22 cellular contexts compared by ENCODE assay signal in the genomic region with DNA sequence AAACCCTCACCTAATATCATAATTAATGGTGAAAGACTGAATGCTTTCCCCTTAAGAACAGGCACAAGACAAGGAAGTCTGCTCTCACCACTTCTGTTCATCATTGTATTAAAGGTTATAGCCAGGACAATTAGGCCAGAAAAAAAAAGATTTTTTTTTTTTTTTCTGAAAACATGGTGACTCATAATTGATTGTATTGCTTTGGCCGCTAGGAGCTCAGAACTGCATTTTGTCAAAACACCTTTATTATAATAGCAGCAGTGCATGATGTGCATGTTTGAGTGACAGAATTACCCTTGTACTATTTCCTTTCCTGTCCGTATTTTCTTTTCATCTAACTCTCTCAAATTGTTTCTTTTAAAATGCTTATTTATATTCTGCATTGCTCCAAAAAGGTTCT.
DNase-seq lines count a peak whose midpoint lies in the region; ATAC-seq and TF ChIP-seq lines count a peak whose summit lies in the region.
"Had no signal": no experiment of that assay in that cellular context is flagged by ENCODE, and none has a peak within 500 bp of the region (broad histone marks: within the 10 kb centered on the region; RNA-seq: fewer than 3 reads in every experiment).

No MANE protein-coding gene starts in this region.

- peaks cover 20% of the 10 kb centered on the region for H3K36me3 ChIP-seq in H7 (replicated peaks; ENCODE audit: control insufficient read depth, insufficient read depth, low read length)

- no peaks in the 10 kb centered on the region for H3K27me3 ChIP-seq in H7 (ENCODE audit: control insufficient read depth, insufficient read depth, low read length)

- no peaks in the 10 kb centered on the region for H3K9me3 Mint-ChIP-seq in activated T-cell treated with anti-CD3 and anti-CD28 coated beads, Interleukin-2, amount 50 U/mL, for 72 hours
- H3K9me3 Mint-ChIP-seq in activated T-cell treated with anti-CD3 and anti-CD28 coated beads, Interleukin-2, amount 50 U/mL, for 4 hours: no peaks in the 10 kb centered on the region
- no peaks in the 10 kb centered on the region for H3K9me3 Mint-ChIP-seq in effector memory CD8-positive, alpha-beta T cell
- no peaks in the 10 kb centered on the region for H3K9me3 Mint-ChIP-seq in type B pancreatic cell

- DNase-seq in activated T-cell treated with anti-CD3 and anti-CD28 coated beads, Interleukin-2, amount 50 U/mL, for 72 hours: no peak
- no peak for DNase-seq in activated T-cell treated with anti-CD3 and anti-CD28 coated beads, Interleukin-2, amount 50 U/mL, for 4 hours
- no peak for DNase-seq in T-helper 17 cell
- no peak for DNase-seq in effector memory CD8-positive, alpha-beta T cell
- peak; percentile 6 for DNase-seq in renal cortical epithelial cell (ENCODE audit: low read depth)
- DNase-seq in H7: no peak
- DNase-seq in type B pancreatic cell (ENCODE audit: extremely low spot score, unreplicated experiment): no peak
- DNase-seq: activated CD4-positive, alpha-beta T cell treated with anti-CD3 and anti-CD28 coated beads for 48 hours; activated T-cell treated with anti-CD3 and anti-CD28 coated beads, Interleukin-2, amount 50 U/mL, for 1 hour; cortex of kidney; DMS79 treated with DMSO at 0.1 percent for 48 hours; mesenchymal stem cell; NCI-H1436; NCI-H2081 treated with DMSO at 0.1 percent for 48 hours; NCI-H82; nucleus accumbens; stimulated activated naive CD8-positive, alpha-beta T cell treated with anti-CD3 and anti-CD28 coated beads, Interleukin-15, Interleukin-2, amounts not matched to agents 100 U/mL and 50 U/mL, for 24 hours; T-helper 2 cell had no signal

- no peaks in the 10 kb centered on the region for H3K9me3 ChIP-seq in T-helper 17 cell (ENCODE audit: control insufficient read depth, low read length, poor library complexity, severe bottlenecking)
- H3K9me3 ChIP-seq: thoracic aorta had no signal

- H3K4me3 Mint-ChIP-seq in activated T-cell treated with anti-CD3 and anti-CD28 coated beads, Interleukin-2, amount 50 U/mL, for 72 hours: no peak overlapping the region
- no peak overlapping the region for H3K4me3 Mint-ChIP-seq in activated T-cell treated with anti-CD3 and anti-CD28 coated beads, Interleukin-2, amount 50 U/mL, for 4 hours
- H3K4me3 Mint-ChIP-seq in T-helper 17 cell: no peak overlapping the region
- peak overlapping the region; percentile 25 to 48 for H3K4me3 Mint-ChIP-seq in effector memory CD8-positive, alpha-beta T cell
- no peak overlapping the region for H3K4me3 Mint-ChIP-seq in type B pancreatic cell

- TF ChIP-seq CTCF in type B pancreatic cell (conservative IDR thresholded peaks at IDR 0.05): no peak

- peaks cover 2 to 5% of the 10 kb centered on the region in 2 donors for H3K36me3 Mint-ChIP-seq in activated T-cell treated with anti-CD3 and anti-CD28 coated beads, Interleukin-2, amount 50 U/mL, for 72 hours (ENCODE audit: insufficient read depth in 2 of 2)
- H3K36me3 Mint-ChIP-seq in activated T-cell treated with anti-CD3 and anti-CD28 coated beads, Interleukin-2, amount 50 U/mL, for 4 hours (ENCODE audit: insufficient read depth): peaks cover 32% of the 10 kb centered on the region
- H3K36me3 Mint-ChIP-seq in T-helper 17 cell (ENCODE audit: low read depth) (peaks cover 13% of the 10 kb centered on the region), type B pancreatic cell (peaks cover 31% of the 10 kb centered on the region)
- peaks cover 5% of the 10 kb centered on the region for H3K36me3 Mint-ChIP-seq in effector memory CD8-positive, alpha-beta T cell (ENCODE audit: insufficient read depth)

- no peak overlapping the region for H3K4me3 ChIP-seq in H7 (ENCODE audit: insufficient read depth, low read depth, low read length)
- H3K4me3 ChIP-seq: SK-N-MC, thoracic aorta had no signal

- ATAC-seq in activated T-cell treated with anti-CD3 and anti-CD28 coated beads, Interleukin-2, amount 50 U/mL, for 72 hours (replicated peaks in 1 of 2): no peak
- no peak for ATAC-seq in activated T-cell treated with anti-CD3 and anti-CD28 coated beads, Interleukin-2, amount 50 U/mL, for 4 hours
- ATAC-seq in T-helper 17 cell: no peak
- ATAC-seq in effector memory CD8-positive, alpha-beta T cell (replicated peaks): no peak
- ATAC-seq in GM21723 (IDR thresholded peaks at IDR 0.05; ENCODE audit: unreplicated experiment): no peak
- ATAC-seq: left lobe of liver; stimulated activated naive CD8-positive, alpha-beta T cell treated with anti-CD3 and anti-CD28 coated beads, Interleukin-15, Interleukin-2, amounts not matched to agents 100 U/mL and 50 U/mL, for 24 hours had no signal

- H3K27me3 Mint-ChIP-seq in activated T-cell treated with anti-CD3 and anti-CD28 coated beads, Interleukin-2, amount 50 U/mL, for 72 hours (ENCODE audit: low read depth): no peaks in the 10 kb centered on the region
- no peaks in the 10 kb centered on the region for H3K27me3 Mint-ChIP-seq in activated T-cell treated with anti-CD3 and anti-CD28 coated beads, Interleukin-2, amount 50 U/mL, for 4 hours (ENCODE audit: low read depth)
- H3K27me3 Mint-ChIP-seq in T-helper 17 cell (no peaks in the 10 kb centered on the region), type B pancreatic cell (no peaks in the 10 kb centered on the region)
- H3K27me3 Mint-ChIP-seq in effector memory CD8-positive, alpha-beta T cell: no peaks in the 10 kb centered on the region

- peak overlapping the region; percentile 70 for H3K27ac Mint-ChIP-seq in activated T-cell treated with anti-CD3 and anti-CD28 coated beads, Interleukin-2, amount 50 U/mL, for 72 hours
- peak overlapping the region; percentile 67 for H3K27ac Mint-ChIP-seq in T-helper 17 cell
- peak overlapping the region; percentile 69 to 79 for H3K27ac Mint-ChIP-seq in effector memory CD8-positive, alpha-beta T cell
- no peak overlapping the region for H3K27ac Mint-ChIP-seq in type B pancreatic cell

- H3K4me1 Mint-ChIP-seq in activated T-cell treated with anti-CD3 and anti-CD28 coated beads, Interleukin-2, amount 50 U/mL, for 72 hours (ENCODE audit: low read depth): no peaks in the 10 kb centered on the region
- peaks cover 10% of the 10 kb centered on the region for H3K4me1 Mint-ChIP-seq in activated T-cell treated with anti-CD3 and anti-CD28 coated beads, Interleukin-2, amount 50 U/mL, for 4 hours (ENCODE audit: low read depth)
- H3K4me1 Mint-ChIP-seq in T-helper 17 cell (peaks cover 19% of the 10 kb centered on the region), type B pancreatic cell (ENCODE audit: unreplicated experiment) (no peaks in the 10 kb centered on the region)
- H3K4me1 Mint-ChIP-seq in effector memory CD8-positive, alpha-beta T cell (ENCODE audit: low read depth in 2 of 2): peaks cover 18 to 24% of the 10 kb centered on the region in 2 donors

Comparison
In these comparisons a context has a peak if more than half of its experiments do, and no peak if none do; other contexts are left out.
1. H3K4me3 Mint-ChIP-seq: peak in effector memory CD8-positive, alpha-beta T cell (2 of 2); none in activated T-cell treated with anti-CD3 and anti-CD28 coated beads, Interleukin-2, amount 50 U/mL, for 72 hours (0 of 2), activated T-cell treated with anti-CD3 and anti-CD28 coated beads, Interleukin-2, amount 50 U/mL, for 4 hours (single experiment), T-helper 17 cell (single experiment) and type B pancreatic cell (single experiment).